24 cellular contexts compared by ENCODE assay signal in genomic region chr3:41163399-41163798, GRCh38. TPM values are rescaled to one million over a fixed set of nuclear protein-coding genes. Genes with fewer than 3 reads are reported as not detected.
DNase-seq lines count a peak whose midpoint lies in the region; ATAC-seq and TF ChIP-seq lines count a peak whose summit lies in the region.
"Had no signal": no experiment of that assay in that cellular context is flagged by ENCODE, and none has a peak within 500 bp of the region (broad histone marks: within the 10 kb centered on the region; RNA-seq: fewer than 3 reads in every experiment).

No MANE protein-coding gene starts in this region.

- 43 to 63% methylated on average over 2 to 3 of the region's 3 CpGs for WGBS in gastroesophageal sphincter (ENCODE audit: low coverage in 1 of 2), 2 donors

- H3K9me3 ChIP-seq in gastroesophageal sphincter = no peaks in the 10 kb centered on the region

- H3K36me3 ChIP-seq in gastroesophageal sphincter = no peaks in the 10 kb centered on the region

- DNase-seq in SKM-1 (lab: John Stamatoyannopoulos, UW; ENCODE audit: unreplicated experiment) = peak; percentile 16
- DNase-seq in SKM-1 treated with dmso at 0.1 percent for 144 hours (lab: John Stamatoyannopoulos, UW; ENCODE audit: unreplicated experiment) = no peak
- DNase-seq in amniotic epithelial cell (ENCODE audit: low read depth) = peak; percentile 76
- no peak for DNase-seq in omental fat pad (ENCODE audit: low spot score)
- DNase-seq in HEK293T (ENCODE audit: extremely low spot score) = no peak
- DNase-seq: ACHN; C1 segment of cervical spinal cord; Calu3; CD8-positive, alpha-beta memory T cell; DMS153; IMR-90; NCI-H1105 treated with DMSO at 0.1 percent for 48 hours; NCI-H2029 treated with DMSO at 0.1 percent for 48 hours; NCI-H226; NCI-H526; PC-9; RPMI8226; SHP77 treated with DMSO at 0.1 percent for 48 hours had no signal

- no peaks in the 10 kb centered on the region for H3K4me1 ChIP-seq in gastroesophageal sphincter

- H3K27ac ChIP-seq in gastroesophageal sphincter = no peak overlapping the region
- H3K27ac ChIP-seq: 22Rv1, KMS-11, PC-9 had no signal

- TF ChIP-seq POLR2A in gastroesophageal sphincter (IDR thresholded peaks at IDR 0.05) = no peak

- ATAC-seq in gastroesophageal sphincter (peak; percentile 50), omental fat pad (ENCODE audit: low FRiP score) (peak; percentile 50), GM19452 (IDR thresholded peaks at IDR 0.05; ENCODE audit: unreplicated experiment) (no peak), GM19395 (IDR thresholded peaks at IDR 0.05; ENCODE audit: unreplicated experiment) (no peak)
- ATAC-seq: HCT116 had no signal

- no peak overlapping the region for H3K4me3 ChIP-seq in gastroesophageal sphincter
- H3K4me3 ChIP-seq: PC-9 had no signal

- CTCF ChIA-PET in HEK293T (lab: Yijun Ruan, JAX) = interaction anchor here (0.6 kb wide), 2 partner anchors 102 to 475 kb away, joined by 3 to 7 read pairs; no protein-coding TSS in a partner anchor

- TF ChIP-seq CTCF in gastroesophageal sphincter (IDR thresholded peaks at IDR 0.05) (no peak), omental fat pad (IDR thresholded peaks at IDR 0.05) (no peak)

- no peak for TF ChIP-seq EP300 in gastroesophageal sphincter (IDR thresholded peaks at IDR 0.05)

- POLR2A ChIA-PET in HEK293T (lab: Yijun Ruan, JAX) = interaction anchor here (2.5 kb wide), 1 partner anchor 36 kb away, joined by 11 read pairs; the partner anchor contains the start of gene CTNNB1

- H3K27me3 ChIP-seq in gastroesophageal sphincter = no peaks in the 10 kb centered on the region

TF ChIP-seq in HEK293T, 16 proteins besides CTCF, POLR2A, EP300 and RAD21:
- TF ChIP-seq L3MBTL2 (conservative IDR thresholded peaks at IDR 0.05) = no peak
- TF ChIP-seq LEF1 (IDR thresholded peaks at IDR 0.05; ENCODE audit: borderline replicate concordance) = no peak
- no peak for TF ChIP-seq ZNF384 (IDR thresholded peaks at IDR 0.05)
- no peak for TF ChIP-seq ELF4 (IDR thresholded peaks at IDR 0.05)
- TF ChIP-seq HDGF (IDR thresholded peaks at IDR 0.05; ENCODE audit: borderline replicate concordance) = no peak
- TF ChIP-seq FOXM1 (IDR thresholded peaks at IDR 0.05; ENCODE audit: borderline replicate concordance) = no peak
- TF ChIP-seq BHLHE40 (IDR thresholded peaks at IDR 0.05; ENCODE audit: borderline replicate concordance) = no peak
- TF ChIP-seq TARDBP (IDR thresholded peaks at IDR 0.05) = no peak
- TF ChIP-seq SP1 (IDR thresholded peaks at IDR 0.05) = no peak
- no peak for TF ChIP-seq CTBP1 (IDR thresholded peaks at IDR 0.05; ENCODE audit: borderline replicate concordance)
- no peak for TF ChIP-seq NFRKB (IDR thresholded peaks at IDR 0.05)
- TF ChIP-seq ARNT (IDR thresholded peaks at IDR 0.05) = no peak
- TF ChIP-seq, protein P1, sequence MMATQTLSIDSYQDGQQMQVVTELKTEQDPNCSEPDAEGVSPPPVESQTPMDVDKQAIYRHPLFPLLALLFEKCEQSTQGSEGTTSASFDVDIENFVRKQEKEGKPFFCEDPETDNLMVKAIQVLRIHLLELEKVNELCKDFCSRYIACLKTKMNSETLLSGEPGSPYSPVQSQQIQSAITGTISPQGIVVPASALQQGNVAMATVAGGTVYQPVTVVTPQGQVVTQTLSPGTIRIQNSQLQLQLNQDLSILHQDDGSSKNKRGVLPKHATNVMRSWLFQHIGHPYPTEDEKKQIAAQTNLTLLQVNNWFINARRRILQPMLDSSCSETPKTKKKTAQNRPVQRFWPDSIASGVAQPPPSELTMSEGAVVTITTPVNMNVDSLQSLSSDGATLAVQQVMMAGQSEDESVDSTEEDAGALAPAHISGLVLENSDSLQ (IDR thresholded peaks at IDR 0.05) = no peak
- TF ChIP-seq SUZ12 (IDR thresholded peaks at IDR 0.05) = no peak
- TF ChIP-seq FOXA1 (IDR thresholded peaks at IDR 0.05) = no peak
- TF ChIP-seq FOXK2 (IDR thresholded peaks at IDR 0.05) = no peak

RNA-seq across cellular contexts. Expression of gene CTNNB1, which starts 35.9 kb away (rescaled TPM):
- total RNA-seq in gastroesophageal sphincter (100 to 1,000 TPM; 338 to 449 (median 412) TPM), omental fat pad (100 to 1,000 TPM; 379 to 659 (median 437) TPM)

Comparison
In these comparisons a context has a peak if more than half of its experiments do, and no peak if none do; other contexts are left out.
1. DNase-seq: peak in SKM-1 (single experiment) and amniotic epithelial cell (single experiment); none in SKM-1 treated with dmso at 0.1 percent for 144 hours (single experiment), omental fat pad (single experiment) and HEK293T (single experiment).
2. ATAC-seq: peak in gastroesophageal sphincter (single experiment) and omental fat pad (single experiment); none in GM19452 (single experiment) and GM19395 (single experiment).